8 cellular contexts compared by ENCODE assay signal in the genomic region with DNA sequence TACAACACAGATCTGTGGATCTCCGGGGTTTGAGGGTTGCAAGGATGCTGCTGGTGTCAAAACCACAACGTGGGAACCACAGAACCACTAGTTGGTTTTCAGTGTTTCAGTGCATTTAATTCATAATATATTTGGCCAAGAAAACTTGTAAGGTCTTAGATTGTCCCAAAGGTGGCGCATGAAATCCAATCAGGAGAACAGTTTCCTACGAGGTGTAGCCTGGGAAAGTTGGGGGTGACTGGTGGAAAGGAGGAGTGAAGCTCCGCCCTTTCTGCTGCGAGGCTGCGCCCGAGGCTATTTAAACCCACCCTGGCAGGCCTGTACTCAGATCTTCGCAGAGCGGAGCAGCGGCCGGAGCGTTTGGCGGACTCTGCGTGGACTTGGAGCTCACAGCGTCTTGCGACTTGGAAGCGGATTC. TPM values are rescaled to one million over a fixed set of nuclear protein-coding genes. Genes with fewer than 3 reads are reported as not detected.
DNase-seq lines count a peak whose midpoint lies in the region; ATAC-seq, FAIRE-seq and TF ChIP-seq lines count a peak whose summit lies in the region.
"Not testable (repeated sequence)": the region's sequence is repeated elsewhere in the genome, so short reads cannot be mapped to it uniquely, and the experiment has no call there.

No MANE protein-coding gene starts in this region.

- not testable (repeated sequence) for ATAC-seq in A549; Right ventricle myocardium superior (ENCODE audit: poor library complexity)

- WGBS in A549 (ENCODE audit: missing lambda C conversion rate), result 57% methylated on average over 18 of the region's 18 CpGs
- 75% methylated on average over 18 of the region's 18 CpGs for WGBS in mammary epithelial cell (ENCODE audit: low coverage, missing lambda C conversion rate)

- BruUV-seq in mammary epithelial cell (replicated peaks; lab: Mats Ljungman, UMichigan), result not testable (repeated sequence)

- CTCF ChIA-PET in A549 (lab: Yijun Ruan, JAX), result interaction anchor here (0.6 to 1.7 kb wide), 6 partner anchors 17 to 665 kb away, joined by 3 to 4 read pairs (median 3); no protein-coding TSS in a partner anchor
- CTCF ChIA-PET in mammary epithelial cell (lab: Charles Lee; ENCODE audit: low non-redundant PET), result not testable (repeated sequence)

- H3K27ac ChIP-seq in A549; mammary epithelial cell (ENCODE audit: insufficient read depth, low read depth, low read length): not testable (repeated sequence)

- peak; percentile 44 to 60; a peak in 4 of 5 replicates for TF ChIP-seq RAD21 in A549 (conservative IDR thresholded peaks at IDR 0.05 in 1 of 2, IDR thresholded peaks at IDR 0.05 in 1 of 2)

- intact Hi-C loops in mammary epithelial cell (cut with micrococcal nuclease), result loop anchor here (1.0 kb wide), 1 partner anchor 275 kb away; no protein-coding TSS in a partner anchor
- intact Hi-C loops in Right ventricle myocardium superior (cut with DNase I), result not testable (repeated sequence)

- TF ChIP-seq CTCF in A549 (IDR thresholded peaks at IDR 0.05) (peak; percentile 40), mammary epithelial cell (conservative IDR thresholded peaks at IDR 0.05 in 1 of 2, IDR thresholded peaks at IDR 0.05 in 1 of 2; ENCODE audit: extremely low read depth in 1 of 2, insufficient read depth in 1 of 2, low read depth in 1 of 2, low read length in 2 of 2) (peak in 1 of 2 donors; percentile 31)

- H3K4me3 ChIP-seq in A549; mammary epithelial cell (replicated peaks in 1 of 3; ENCODE audit: insufficient read depth in 1 of 3, low read depth in 2 of 3, low read length in 3 of 3): not testable (repeated sequence)

- H3K9me3 ChIP-seq in A549, result not testable (repeated sequence)
- H3K9me3 ChIP-seq in mammary epithelial cell (replicated peaks; ENCODE audit: insufficient read depth, low read length), result peaks cover 10% of the 10 kb centered on the region

- dilution Hi-C loops in mammary epithelial cell (cut with HindIII; ENCODE audit: low sequenced_read_pairs), result not testable (repeated sequence)

- DNase-seq in A549 (ENCODE audit: low read depth in 1 of 2, low spot score in 1 of 2) (peak; percentile 9 to 60), H4 (ENCODE audit: low spot score) (peak; percentile 24), RPMI8226 (peak; percentile 25), mammary epithelial cell (peak; percentile 17), Right ventricle myocardium superior (peak; percentile 77), lung microvascular endothelial cell (ENCODE audit: low read depth in 2 of 2) (peak; percentile 20 to 24)
- DNase-seq in activated CD8-positive, alpha-beta memory T cell treated with anti-CD3 and anti-CD28 coated beads, Interleukin-2, amount 50 U/mL, for 48 hours, result peak; percentile 86
- peak; percentile 17 to 37 for DNase-seq in stimulated activated CD4-positive, alpha-beta T cell treated with anti-CD3 and anti-CD28 coated beads, Interleukin-12 subunit alpha, Interleukin-12 subunit beta, amount 100 ng/mL, for 24 hours (ENCODE audit: low read depth in 2 of 2)

- in situ Hi-C loops in mammary epithelial cell (cut with MboI; ENCODE audit: low sequenced_read_pairs in 2 of 2), result not testable (repeated sequence)

- FAIRE-seq in A549 (lab: Jason Lieb, UNC), result not testable (repeated sequence)

- H3K4me2 ChIP-seq in A549, result peak overlapping the region; percentile 27; the same call in 2 of the 3 replicates
- not testable (repeated sequence) for H3K4me2 ChIP-seq in mammary epithelial cell (ENCODE audit: insufficient read depth, low read depth, low read length)

- POLR2A ChIA-PET in A549 (lab: Yijun Ruan, JAX), result not testable (repeated sequence)

- not testable (repeated sequence) for H2AFZ ChIP-seq in mammary epithelial cell (ENCODE audit: low read depth, low read length)

- not testable (repeated sequence) for H3K4me1 ChIP-seq in A549; mammary epithelial cell (ENCODE audit: insufficient read depth, low read length)

- H3K79me2 ChIP-seq in mammary epithelial cell (ENCODE audit: insufficient read depth, low read length), result not testable (repeated sequence)

- H3K9ac ChIP-seq in mammary epithelial cell (ENCODE audit: insufficient read depth, low read length), result not testable (repeated sequence)

- not testable (repeated sequence) for TF ChIP-seq EP300 in A549 (IDR thresholded peaks at IDR 0.05)

- not testable (repeated sequence) for H4K20me1 ChIP-seq in mammary epithelial cell (ENCODE audit: insufficient read depth, low read length)

- not testable (repeated sequence) for H3K36me3 ChIP-seq in mammary epithelial cell (ENCODE audit: insufficient read depth, low read length)

- TF ChIP-seq POLR2A in A549 (IDR thresholded peaks at IDR 0.05; ENCODE audit: low read length), result not testable (repeated sequence)

- H3K27me3 ChIP-seq in mammary epithelial cell (ENCODE audit: insufficient read depth, low read length), result not testable (repeated sequence)

TF ChIP-seq in A549, 52 proteins besides CTCF, POLR2A, EP300 and RAD21:
- TF ChIP-seq SMC3 (IDR thresholded peaks at IDR 0.05), result peak; percentile 41

RNA-seq across cellular contexts. Expression of gene PSMD14, which starts 27.3 kb away (rescaled TPM):
- polyA plus RNA-seq in A549 (2011; rRNA removed) (144 and 218 TPM in 2 replicates), A549 (2017; fragmentation: RNase III; extraction: RNeasy Plus Mini Kit Qiagen cat#74134 plus additional on column Dnase treatment) (166 to 190 TPM (median 176 TPM) in 3 replicates), mammary epithelial cell (88.4 TPM)
- polyA plus RNA-seq in A549 (2012; cell fraction: cytosol; rRNA removed), result 56.3 and 67.2 TPM in 2 replicates
- polyA plus RNA-seq in A549 (2012; cell fraction: nucleus; rRNA removed), result 36.4 and 48.9 TPM in 2 replicates
- 45.0 and 47.2 TPM in 2 replicates for polyA minus RNA-seq in A549 (2011; rRNA and poly(A)+ RNA removed)
- 177 and 187 TPM in 2 replicates for total RNA-seq in H4 (2014; rRNA removed; shearing (Covaris generic))
- total RNA-seq in mammary epithelial cell (100 to 1,000 TPM in 1 of 2 donors, 10 to 100 TPM in 1; 85.0 to 101 TPM), Right ventricle myocardium superior (42.8 TPM), lung microvascular endothelial cell (47.0 and 63.0 TPM in 2 replicates)
- 54.6 TPM for polyA minus RNA-seq in mammary epithelial cell

Comparison
In these comparisons a context has a peak if more than half of its experiments do, and no peak if none do; other contexts are left out.
1. DNase-seq: peak in every context shown above with its lines; median percentile 86 in activated CD8-positive, alpha-beta memory T cell treated with anti-CD3 and anti-CD28 coated beads, Interleukin-2, amount 50 U/mL, for 48 hours; 77 in Right ventricle myocardium superior; 34 in A549; 27 in stimulated activated CD4-positive, alpha-beta T cell treated with anti-CD3 and anti-CD28 coated beads, Interleukin-12 subunit alpha, Interleukin-12 subunit beta, amount 100 ng/mL, for 24 hours; 25 in RPMI8226; 24 in H4; 22 in lung microvascular endothelial cell; 17 in mammary epithelial cell.